In the genomic region with DNA sequence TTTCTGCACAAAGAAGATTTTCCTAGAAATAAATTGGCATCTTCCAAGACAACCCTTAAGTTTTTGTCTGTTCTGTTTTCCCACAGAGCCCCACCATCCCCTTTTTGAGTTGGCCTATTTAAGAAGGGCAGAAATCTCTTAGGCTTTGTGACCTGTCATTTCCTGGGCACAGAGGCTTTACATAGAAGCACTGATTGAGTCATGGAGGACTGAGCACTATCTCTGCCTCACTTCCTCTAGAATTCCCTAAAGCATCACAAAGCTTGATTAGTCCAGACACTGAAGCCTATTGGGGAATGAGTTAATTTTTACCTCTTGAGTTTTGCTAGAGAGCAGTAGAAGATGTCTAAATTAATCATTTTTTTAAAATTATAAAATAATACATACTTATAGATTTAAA, we compare ENCODE assay signal across 19 cellular contexts. TPM values are rescaled to one million over a fixed set of nuclear protein-coding genes. Genes with fewer than 3 reads are reported as not detected.
DNase-seq lines count a peak whose midpoint lies in the region; ATAC-seq and TF ChIP-seq lines count a peak whose summit lies in the region.
"Had no signal": no experiment of that assay in that cellular context is flagged by ENCODE, and none has a peak within 500 bp of the region (broad histone marks: within the 10 kb centered on the region; RNA-seq: fewer than 3 reads in every experiment).

No MANE protein-coding gene starts in this region.

- peaks cover 4% of the 10 kb centered on the region; the same call in 1 of the 2 replicates for H3F3A ChIP-seq in GM23248 (ENCODE audit: insufficient read depth)

- H3K79me2 ChIP-seq in GM23248 (ENCODE audit: insufficient read depth), result peaks cover 77% of the 10 kb centered on the region

- in situ Hi-C loops in GM23248 (cut with MboI), result no loop called here

- TF ChIP-seq CTCF in RWPE2 (IDR thresholded peaks at IDR 0.05; ENCODE audit: poor library complexity, severe bottlenecking) (no peak), foreskin fibroblast (IDR thresholded peaks at IDR 0.05; ENCODE audit: low read depth, low read length) (no peak), stomach (IDR thresholded peaks at IDR 0.05) (no peak)

- no peaks in the 10 kb centered on the region for H3K9me2 ChIP-seq in GM23248 (ENCODE audit: insufficient read depth)

- H3K27me3 ChIP-seq in GM23248 (replicated peaks; ENCODE audit: insufficient read depth), result no peaks in the 10 kb centered on the region
- H3K27me3 ChIP-seq in RWPE2 (ENCODE audit: insufficient read depth, poor library complexity, severe bottlenecking), result no peaks in the 10 kb centered on the region
- H3K27me3 ChIP-seq in stomach, result no peaks in the 10 kb centered on the region
- H3K27me3 ChIP-seq: transverse colon had no signal

- H4K20me1 ChIP-seq in GM23248 (ENCODE audit: insufficient read depth), result no peaks in the 10 kb centered on the region

- no peak overlapping the region for H3K9ac ChIP-seq in GM23248

- H3K4me3 ChIP-seq in GM23248, result no peak overlapping the region
- no peak overlapping the region for H3K4me3 ChIP-seq in RWPE2 (ENCODE audit: severe bottlenecking)
- no peak overlapping the region for H3K4me3 ChIP-seq in foreskin fibroblast (ENCODE audit: low read depth in 1 of 2, low read length in 2 of 2)
- H3K4me3 ChIP-seq in stomach, result no peak overlapping the region
- H3K4me3 ChIP-seq: A549, left ventricle myocardium inferior, transverse colon had no signal

- no peak overlapping the region for H3K4me2 ChIP-seq in GM23248 (ENCODE audit: unreplicated experiment)
- H3K4me2 ChIP-seq: A549 had no signal

- intact Hi-C loops in stomach (cut with DNase I; ENCODE audit: low total_unique reads), result no loop called here

- H3K36me3 ChIP-seq in GM23248 (ENCODE audit: low read depth) (0 out of 2 replicates have a peak, but pooled peaks cover 6% of the 10 kb centered on the region), RWPE2 (ENCODE audit: low read depth) (peaks cover 30% of the 10 kb centered on the region), stomach (peaks cover 11 to 44% (median 33%) of the 10 kb centered on the region in 4 donors)

- DNase-seq in 8988T, result peak; percentile 31
- peak; percentile 68 for DNase-seq in GM23248
- no peak for DNase-seq in RWPE2 (ENCODE audit: low spot score)
- peak; percentile 49 to 65 for DNase-seq in foreskin fibroblast
- no peak for DNase-seq in stomach
- no peak for DNase-seq in NCI-H1417 treated with DMSO at 0.1 percent for 48 hours (lab: John Stamatoyannopoulos, UW)
- no peak for DNase-seq in T1000 (lab: John Stamatoyannopoulos, UW)
- DNase-seq: activated CD4-positive, alpha-beta T cell treated with anti-CD3 and anti-CD28 coated beads, Interleukin-2, amount 10 ng/mL, durations not matched to agents 7 days and 5 days; activated naive CD8-positive, alpha-beta T cell treated with anti-CD3 and anti-CD28 coated beads, Interleukin-2, amount 10 ng/mL, durations not matched to agents 7 days and 5 days; activated T-cell treated with anti-CD3 and anti-CD28 coated beads, Interleukin-2, amount 50 U/mL, for 1 hour; hypothalamus; left ventricle myocardium inferior; naive thymus-derived CD8-positive, alpha-beta T cell; Right ventricle myocardium superior; stimulated activated CD4-positive, alpha-beta T cell treated with anti-CD3 and anti-CD28 coated beads, Interleukin-2, amount 100 ng/mL, for 24 hours; T-helper 2 cell; transverse colon had no signal

- H2AFZ ChIP-seq in GM23248, result no peak overlapping the region

- no peak for TF ChIP-seq POLR2A in stomach (IDR thresholded peaks at IDR 0.05)

- H3K9me3 ChIP-seq in GM23248 (ENCODE audit: low read depth), result no peaks in the 10 kb centered on the region
- H3K9me3 ChIP-seq in RWPE2 (ENCODE audit: severe bottlenecking), result no peaks in the 10 kb centered on the region
- H3K9me3 ChIP-seq in stomach, result no peaks in the 10 kb centered on the region
- H3K9me3 ChIP-seq: A549, left ventricle myocardium inferior, transverse colon had no signal

- H3K4me1 ChIP-seq in GM23248 (ENCODE audit: insufficient read depth) (peaks cover 7% of the 10 kb centered on the region; the same call in 1 of the 2 replicates), RWPE2 (ENCODE audit: insufficient read depth, poor library complexity, severe bottlenecking) (peaks cover 7% of the 10 kb centered on the region), stomach (peaks cover 3 to 26% (median 16%) of the 10 kb centered on the region in 4 donors)
- H3K4me1 ChIP-seq: A549 had no signal

- ATAC-seq in RWPE2 (ENCODE audit: low read depth) (peak; percentile 57; the same call in 1 of the 3 replicates), HG03457 (IDR thresholded peaks at IDR 0.05; ENCODE audit: unreplicated experiment) (no peak)
- ATAC-seq: A549; naive thymus-derived CD8-positive, alpha-beta T cell had no signal

- H3K27ac ChIP-seq in GM23248 (no peak overlapping the region), RWPE2 (ENCODE audit: poor library complexity, severe bottlenecking) (no peak overlapping the region), stomach (no peak overlapping the region)
- H3K27ac ChIP-seq: A549, left ventricle myocardium inferior, transverse colon had no signal

- TF ChIP-seq EP300 in stomach (IDR thresholded peaks at IDR 0.05), result no peak

RNA-seq across cellular contexts. Expression of a gene that starts 25.4 kb away (rescaled TPM):
- total RNA-seq in GM23248 (2014; rRNA removed; shearing (Covaris generic)), result 17.3 and 37.1 TPM in 2 replicates
- 27.6 and 32.2 TPM in 2 replicates for polyA plus RNA-seq in GM23248 (2016; fragmentation: Nextera tagmentation; extraction: Ambion mirVana)
- total RNA-seq in stomach, result 10 to 100 TPM; 14.5 to 65.3 (median 40.6) TPM
- polyA plus RNA-seq in stomach, result 10 to 100 TPM in 2 of 3 donors, 1 to 10 TPM in 1; 5.1 to 15.1 (median 13.1) TPM

Comparison
In these comparisons a context has a peak if more than half of its experiments do, and no peak if none do; other contexts are left out.
1. DNase-seq: peak in 8988T (single experiment), GM23248 (single experiment) and foreskin fibroblast (2 of 2); none in RWPE2 (single experiment), stomach (single experiment), NCI-H1417 treated with DMSO at 0.1 percent for 48 hours (single experiment) and T1000 (single experiment).